Comparison of ENCODE assay signal across 9 cellular contexts in genomic region chr9:16266648-16267276, GRCh38.
DNase-seq lines count a peak whose midpoint lies in the region; ATAC-seq, FAIRE-seq and TF ChIP-seq lines count a peak whose summit lies in the region.
"Had no signal": no experiment of that assay in that cellular context is flagged by ENCODE, and none has a peak within 500 bp of the region (broad histone marks: within the 10 kb centered on the region; RNA-seq: fewer than 3 reads in every experiment).

No MANE protein-coding gene starts in this region.

- peak; percentile 26 for FAIRE-seq in HTR-8/SVneo (lab: Jason Lieb, UNC)
- no peak for FAIRE-seq in small intestine (lab: Jason Lieb, UNC)

- H3K36me3 Mint-ChIP-seq in nephron (ENCODE audit: low read depth) = no peaks in the 10 kb centered on the region
- H3K36me3 Mint-ChIP-seq: IgD-negative memory B cell had no signal

- no peak overlapping the region for H3K4me3 Mint-ChIP-seq in nephron
- H3K4me3 Mint-ChIP-seq: IgD-negative memory B cell had no signal

- peak; percentile 15 for DNase-seq in COLO829 (ENCODE audit: low spot score)
- no peak for DNase-seq in HTR-8/SVneo (ENCODE audit: insufficient read length, low spot score)
- DNase-seq in choroid plexus epithelial cell (ENCODE audit: low read depth) = no peak
- DNase-seq in small intestine = no peak
- DNase-seq in NCI-H1048 (lab: John Stamatoyannopoulos, UW) = no peak

- H3K27ac ChIP-seq in small intestine (ENCODE audit: low read depth in 1 of 2, low read length in 1 of 2) = no peak overlapping the region

- TF ChIP-seq CTCF in choroid plexus epithelial cell (conservative IDR thresholded peaks at IDR 0.05; ENCODE audit: low read depth, low read length) (peak; percentile 73), nephron (IDR thresholded peaks at IDR 0.05; ENCODE audit: unreplicated experiment in 3 of 3) (peak in 2 of 3 experiments; percentile 21 to 30)

- H3K4me1 Mint-ChIP-seq in nephron = peaks cover 46% of the 10 kb centered on the region
- H3K4me1 Mint-ChIP-seq: IgD-negative memory B cell had no signal

- WGBS in small intestine, 3 donors = 85 to 91% (median 88%) methylated on average over 9 of the region's 9 CpGs

- H3K9me3 Mint-ChIP-seq in nephron = no peaks in the 10 kb centered on the region

- peak overlapping the region in 2 of 3 experiments; percentile 78 to 81 for H3K27ac Mint-ChIP-seq in nephron
- H3K27ac Mint-ChIP-seq: IgD-negative memory B cell had no signal

- ATAC-seq in HG02642 (IDR thresholded peaks at IDR 0.05; ENCODE audit: poor library complexity, unreplicated experiment) (no peak), GM21515 (IDR thresholded peaks at IDR 0.05; ENCODE audit: unreplicated experiment) (no peak)

- no peaks in the 10 kb centered on the region for H3K4me1 ChIP-seq in small intestine (ENCODE audit: control insufficient read depth in 2 of 2, insufficient read depth in 1 of 2, low read depth in 1 of 2, low read length in 1 of 2)

- H3K4me3 ChIP-seq in choroid plexus epithelial cell (ENCODE audit: low read depth, low read length) = peak overlapping the region; percentile 44
- peak overlapping the region in 1 of 2 donors; percentile 1 for H3K4me3 ChIP-seq in small intestine (ENCODE audit: low read depth in 1 of 2, low read length in 2 of 2)

- H3K9me3 ChIP-seq in small intestine (ENCODE audit: control insufficient read depth, low read depth) = no peaks in the 10 kb centered on the region

- no peaks in the 10 kb centered on the region for H3K27me3 Mint-ChIP-seq in nephron (ENCODE audit: low read depth)
- H3K27me3 Mint-ChIP-seq: IgD-negative memory B cell had no signal

- H3K36me3 ChIP-seq in small intestine (ENCODE audit: control insufficient read depth in 2 of 2, insufficient read depth in 2 of 2, low read length in 2 of 2) = no peaks in the 10 kb centered on the region

- H3K27me3 ChIP-seq in small intestine (ENCODE audit: control insufficient read depth in 2 of 2, insufficient read depth in 2 of 2, low read length in 2 of 2) = no peaks in the 10 kb centered on the region
